28 cellular contexts compared by ENCODE assay signal in genomic region chr11:134405436-134405835, GRCh38. TPM values are rescaled to one million over a fixed set of nuclear protein-coding genes. Genes with fewer than 3 reads are reported as not detected.
"Had no signal": no experiment of that assay in that cellular context is flagged by ENCODE, and none has a peak within 500 bp of the region (broad histone marks: within the 10 kb centered on the region; RNA-seq: fewer than 3 reads in every experiment).

No MANE protein-coding gene starts in this region.

- H3K27ac Mint-ChIP-seq: dendritic cell treated with granulocyte-macrophage colony-stimulating factor and Interleukin-4, amounts not matched to agents 40 ng/mL and 50 ng/mL, for 4 days; mesothelial cell of epicardium; naive B cell; nephron progenitor cell; stimulated activated effector memory CD8-positive, alpha-beta T cell treated with anti-CD3 and anti-CD28 coated beads, Interleukin-12 subunit alpha, Interleukin-12 subunit beta, amount 100 ng/mL, for 72 hours; type B pancreatic cell had no signal

- H3K27ac ChIP-seq: colonic mucosa, esophagus muscularis mucosa, foreskin keratinocyte, gastroesophageal sphincter, heart left ventricle, hepatocyte, left lung, psoas muscle, sigmoid colon, testis, tibial artery had no signal

- H3K4me1 ChIP-seq: colonic mucosa, esophagus muscularis mucosa, foreskin keratinocyte, heart left ventricle, left lung, psoas muscle, sigmoid colon, testis, tibial artery had no signal

- H3K36me3 ChIP-seq: colonic mucosa, esophagus muscularis mucosa, gastroesophageal sphincter, heart left ventricle, left lung, sigmoid colon, tibial artery had no signal

- H3K4me3 ChIP-seq: colonic mucosa, esophagus muscularis mucosa, gastroesophageal sphincter, heart left ventricle, hepatocyte, left lung, mucosa of descending colon, psoas muscle, sigmoid colon, testis, tibial artery had no signal

- H3K4me1 Mint-ChIP-seq: mesothelial cell of epicardium had no signal

- H3K36me3 Mint-ChIP-seq: mesothelial cell of epicardium; stimulated activated effector memory CD8-positive, alpha-beta T cell treated with anti-CD3 and anti-CD28 coated beads, Interleukin-12 subunit alpha, Interleukin-12 subunit beta, amount 100 ng/mL, for 72 hours; type B pancreatic cell had no signal

- H3K27me3 ChIP-seq: testis had no signal

- DNase-seq: colonic mucosa; effector memory CD4-positive, alpha-beta T cell; foreskin keratinocyte; heart left ventricle; left lung; mesenchymal stem cell; mucosa of descending colon; naive B cell; nephron progenitor cell; psoas muscle; sigmoid colon; stimulated activated CD4-positive, alpha-beta T cell treated with anti-CD3 and anti-CD28 coated beads, Interleukin-2, amount 100 ng/mL, for 24 hours; stimulated activated CD4-positive, alpha-beta T cell treated with anti-CD3 and anti-CD28 coated beads, Interleukin-4, amount 100 ng/mL, for 24 hours; stimulated activated naive CD4-positive, alpha-beta T cell treated with Interleukin-2 at 50 U/mL for 16 hours; substantia nigra; testis; tibial artery had no signal

- ATAC-seq: foreskin keratinocyte; gastroesophageal sphincter; heart left ventricle; left lung; mucosa of descending colon; psoas muscle; right cardiac atrium; stimulated activated effector memory CD8-positive, alpha-beta T cell treated with anti-CD3 and anti-CD28 coated beads, Interleukin-12 subunit alpha, Interleukin-12 subunit beta, amount 100 ng/mL, for 72 hours had no signal

- H3K9me3 ChIP-seq: colonic mucosa, esophagus muscularis mucosa, gastroesophageal sphincter, left lung, mucosa of descending colon, psoas muscle, testis, tibial artery had no signal

- H3K4me3 Mint-ChIP-seq: dendritic cell treated with granulocyte-macrophage colony-stimulating factor and Interleukin-4, amounts not matched to agents 40 ng/mL and 50 ng/mL, for 4 days; mesothelial cell of epicardium; naive B cell; nephron progenitor cell; stimulated activated effector memory CD8-positive, alpha-beta T cell treated with anti-CD3 and anti-CD28 coated beads, Interleukin-12 subunit alpha, Interleukin-12 subunit beta, amount 100 ng/mL, for 72 hours; type B pancreatic cell had no signal

- H3K9me3 Mint-ChIP-seq: dendritic cell treated with granulocyte-macrophage colony-stimulating factor and Interleukin-4, amounts not matched to agents 40 ng/mL and 50 ng/mL, for 4 days; stimulated activated effector memory CD8-positive, alpha-beta T cell treated with anti-CD3 and anti-CD28 coated beads, Interleukin-12 subunit alpha, Interleukin-12 subunit beta, amount 100 ng/mL, for 72 hours; type B pancreatic cell had no signal

RNA-seq across cellular contexts. Expression of gene B3GAT1, which starts 6.6 kb away (rescaled TPM):
- total RNA-seq: endothelial cell of umbilical vein, epithelial cell of proximal tubule, lung microvascular endothelial cell had no signal
